ENCODE assay signal across 1 cellular context in the genomic region with DNA sequence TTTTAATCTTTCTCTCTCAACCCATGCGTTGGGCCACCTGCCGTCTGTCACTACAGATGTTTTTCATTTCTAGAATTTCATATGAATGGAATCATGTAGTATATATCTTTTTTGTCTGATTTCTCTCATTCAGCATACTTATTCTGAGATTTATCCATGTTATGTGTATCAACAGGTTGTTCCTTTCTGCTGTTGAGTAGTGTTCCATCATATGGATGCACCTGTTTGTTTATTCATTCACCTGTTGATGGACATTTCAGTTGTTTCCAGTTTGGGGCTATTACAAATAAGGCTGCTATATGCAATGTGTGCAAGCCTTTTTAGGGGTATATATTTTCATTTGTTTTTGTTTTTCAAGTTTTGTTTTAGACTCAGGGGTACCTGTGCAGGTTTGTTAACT.
A peak's percentile ranks its signal among the peaks of the same experiment; 100 is the strongest.
TF ChIP-seq lines count a peak whose summit lies in the region.

No MANE protein-coding gene starts in this region.

TF ChIP-seq in HEK293, 187 proteins besides CTCF, POLR2A, EP300 and RAD21 (continued from another document):
- TF ChIP-seq, protein P1, sequence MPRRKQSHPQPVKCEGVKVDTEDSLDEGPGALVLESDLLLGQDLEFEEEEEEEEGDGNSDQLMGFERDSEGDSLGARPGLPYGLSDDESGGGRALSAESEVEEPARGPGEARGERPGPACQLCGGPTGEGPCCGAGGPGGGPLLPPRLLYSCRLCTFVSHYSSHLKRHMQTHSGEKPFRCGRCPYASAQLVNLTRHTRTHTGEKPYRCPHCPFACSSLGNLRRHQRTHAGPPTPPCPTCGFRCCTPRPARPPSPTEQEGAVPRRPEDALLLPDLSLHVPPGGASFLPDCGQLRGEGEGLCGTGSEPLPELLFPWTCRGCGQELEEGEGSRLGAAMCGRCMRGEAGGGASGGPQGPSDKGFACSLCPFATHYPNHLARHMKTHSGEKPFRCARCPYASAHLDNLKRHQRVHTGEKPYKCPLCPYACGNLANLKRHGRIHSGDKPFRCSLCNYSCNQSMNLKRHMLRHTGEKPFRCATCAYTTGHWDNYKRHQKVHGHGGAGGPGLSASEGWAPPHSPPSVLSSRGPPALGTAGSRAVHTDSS (tag by site-specific recombination; IDR thresholded peaks at IDR 0.05) = no peak
- TF ChIP-seq SCRT2 (tag by site-specific recombination; IDR thresholded peaks at IDR 0.05) (peak; percentile 98), ZNF302 (tag by site-specific recombination; IDR thresholded peaks at IDR 0.05; ENCODE audit: low read depth) (no peak), ZNF510 (tag by site-specific recombination; IDR thresholded peaks at IDR 0.05; ENCODE audit: insufficient replicate concordance) (no peak), ZNF335 (tag by site-specific recombination; conservative IDR thresholded peaks at IDR 0.05) (no peak), ZFP37 (tag by site-specific recombination; IDR thresholded peaks at IDR 0.05) (no peak), ZNF549 (tag by site-specific recombination; IDR thresholded peaks at IDR 0.05) (0 out of 2 replicates have a peak, but pooled peaks have one; percentile 10), SCRT1 (tag by site-specific recombination; IDR thresholded peaks at IDR 0.05; ENCODE audit: borderline replicate concordance) (peak; percentile 98)
- TF ChIP-seq, protein P2, sequence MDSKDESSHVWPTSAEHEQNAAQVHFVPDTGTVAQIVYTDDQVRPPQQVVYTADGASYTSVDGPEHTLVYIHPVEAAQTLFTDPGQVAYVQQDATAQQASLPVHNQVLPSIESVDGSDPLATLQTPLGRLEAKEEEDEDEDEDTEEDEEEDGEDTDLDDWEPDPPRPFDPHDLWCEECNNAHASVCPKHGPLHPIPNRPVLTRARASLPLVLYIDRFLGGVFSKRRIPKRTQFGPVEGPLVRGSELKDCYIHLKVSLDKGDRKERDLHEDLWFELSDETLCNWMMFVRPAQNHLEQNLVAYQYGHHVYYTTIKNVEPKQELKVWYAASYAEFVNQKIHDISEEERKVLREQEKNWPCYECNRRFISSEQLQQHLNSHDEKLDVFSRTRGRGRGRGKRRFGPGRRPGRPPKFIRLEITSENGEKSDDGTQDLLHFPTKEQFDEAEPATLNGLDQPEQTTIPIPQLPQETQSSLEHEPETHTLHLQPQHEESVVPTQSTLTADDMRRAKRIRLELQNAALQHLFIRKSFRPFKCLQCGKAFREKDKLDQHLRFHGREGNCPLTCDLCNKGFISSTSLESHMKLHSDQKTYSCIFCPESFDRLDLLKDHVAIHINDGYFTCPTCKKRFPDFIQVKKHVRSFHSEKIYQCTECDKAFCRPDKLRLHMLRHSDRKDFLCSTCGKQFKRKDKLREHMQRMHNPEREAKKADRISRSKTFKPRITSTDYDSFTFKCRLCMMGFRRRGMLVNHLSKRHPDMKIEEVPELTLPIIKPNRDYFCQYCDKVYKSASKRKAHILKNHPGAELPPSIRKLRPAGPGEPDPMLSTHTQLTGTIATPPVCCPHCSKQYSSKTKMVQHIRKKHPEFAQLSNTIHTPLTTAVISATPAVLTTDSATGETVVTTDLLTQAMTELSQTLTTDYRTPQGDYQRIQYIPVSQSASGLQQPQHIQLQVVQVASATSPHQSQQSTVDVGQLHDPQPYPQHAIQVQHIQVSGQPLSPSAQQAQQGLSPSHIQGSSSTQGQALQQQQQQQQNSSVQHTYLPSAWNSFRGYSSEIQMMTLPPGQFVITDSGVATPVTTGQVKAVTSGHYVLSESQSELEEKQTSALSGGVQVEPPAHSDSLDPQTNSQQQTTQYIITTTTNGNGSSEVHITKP (tag by site-specific recombination; IDR thresholded peaks at IDR 0.05) = no peak
